In genomic region chr20:324177-325042, GRCh38 we compare ENCODE assay signal across 8 cellular contexts. TPM values are rescaled to one million over a fixed set of nuclear protein-coding genes. Genes with fewer than 3 reads are reported as not detected.
DNase-seq lines count a peak whose midpoint lies in the region; ATAC-seq and TF ChIP-seq lines count a peak whose summit lies in the region.

No MANE protein-coding gene starts in this region.

- ATAC-seq in HG02678 (IDR thresholded peaks at IDR 0.05; ENCODE audit: unreplicated experiment) (peak; percentile 59), left cardiac atrium (peak; percentile 73 to 85), upper lobe of left lung (ENCODE audit: low FRiP score in 2 of 2) (peak; percentile 90 to 93)

- TF ChIP-seq POLR2A in upper lobe of left lung (IDR thresholded peaks at IDR 0.05) = peak in 2 of 4 donors; percentile 21 to 71

- H3K4me3 ChIP-seq in GM12875 (ENCODE audit: low read depth, low read length) (peak overlapping the region; percentile 61), adipocyte (ENCODE audit: low read length) (peak overlapping the region; percentile 94), upper lobe of left lung (peak overlapping the region; percentile 73 to 94 (median 89))

- no peaks in the 10 kb centered on the region for H3K27me3 ChIP-seq in adipocyte (replicated peaks; ENCODE audit: control insufficient read depth, insufficient read depth, low read length)
- peaks cover 0 to 5% (median 0%) of the 10 kb centered on the region in 4 donors for H3K27me3 ChIP-seq in upper lobe of left lung

- no peaks in the 10 kb centered on the region for H3K9me3 ChIP-seq in adipocyte (ENCODE audit: control insufficient read depth, low read length)
- H3K9me3 ChIP-seq in upper lobe of left lung = no peaks in the 10 kb centered on the region

- intact Hi-C loops in left cardiac atrium (cut with DNase I) = no loop called here
- intact Hi-C loops in posterior vena cava (cut with DNase I) = no loop called here

- no peaks in the 10 kb centered on the region for H3K36me3 ChIP-seq in adipocyte (ENCODE audit: control insufficient read depth, insufficient read depth, low read length, severe bottlenecking)
- no peaks in the 10 kb centered on the region for H3K36me3 ChIP-seq in upper lobe of left lung

- H3K9ac ChIP-seq in adipocyte (ENCODE audit: low read length) = peak overlapping the region; percentile 89

- no peak for TF ChIP-seq CTCF in GM12875 (IDR thresholded peaks at IDR 0.05; ENCODE audit: borderline replicate concordance, insufficient read depth, low read depth, low read length)
- TF ChIP-seq CTCF in upper lobe of left lung (IDR thresholded peaks at IDR 0.05) = peak; percentile 9 to 68 (median 37)

- TF ChIP-seq EP300 in upper lobe of left lung (IDR thresholded peaks at IDR 0.05) = peak in 1 of 4 donors; percentile 12

- H3K27ac ChIP-seq in upper lobe of left lung = peak overlapping the region; percentile 88 to 96 (median 90)

- WGBS in upper lobe of left lung, 2 donors = 0 to 1% methylated on average over 17 to 52 of the region's 68 CpGs

- DNase-seq in NCI-H128 (lab: John Stamatoyannopoulos, UW; ENCODE audit: unreplicated experiment) (peak; percentile 72), SW 1271 (lab: John Stamatoyannopoulos, UW) (peak; percentile 89 to 91), adipocyte (ENCODE audit: low read depth) (peak; percentile 95), left cardiac atrium (peak; percentile 94), posterior vena cava (ENCODE audit: low spot score) (peak; percentile 96), upper lobe of left lung (peak; percentile 94 to 99)

- H3K4me1 ChIP-seq in adipocyte (ENCODE audit: control insufficient read depth, insufficient read depth, low read length) (peaks cover 15% of the 10 kb centered on the region), upper lobe of left lung (peaks cover 21 to 54% (median 28%) of the 10 kb centered on the region in 4 donors)

RNA-seq across cellular contexts. Expression of gene SOX12, which starts 0.9 kb away (rescaled TPM):
- 10 to 100 TPM in 1 of 2 donors, 1 to 10 TPM in 1; 8.1 to 11.6 TPM for total RNA-seq in left cardiac atrium
- 1 to 10 TPM; 6.6 to 9.5 TPM for total RNA-seq in posterior vena cava
- 10 to 100 TPM in 2 of 6 donors, 1 to 10 TPM in 4; 3.8 to 13.5 (median 7.6) TPM for total RNA-seq in upper lobe of left lung

RNA-seq across cellular contexts. Expression of gene NRSN2, which starts 22.5 kb away (rescaled TPM):
- total RNA-seq in left cardiac atrium (10 to 100 TPM; 20.6 to 34.9 TPM), posterior vena cava (10 to 100 TPM; 44.2 to 51.0 TPM), upper lobe of left lung (10 to 100 TPM; 13.6 to 30.8 (median 25.6) TPM)

RNA-seq across cellular contexts. Expression of gene ZCCHC3, which starts 27.0 kb away (rescaled TPM):
- total RNA-seq in left cardiac atrium = 10 to 100 TPM; 11.0 to 12.2 TPM
- 10 to 100 TPM; 10.1 to 10.9 TPM for total RNA-seq in posterior vena cava
- total RNA-seq in upper lobe of left lung = 10 to 100 TPM; 14.2 to 18.5 (median 17.3) TPM

RNA-seq across cellular contexts. Expression of gene C20orf96, which starts 33.9 kb away (rescaled TPM):
- 1 to 10 TPM; 5.5 to 7.2 TPM for total RNA-seq in left cardiac atrium
- 1 to 10 TPM; 4.3 to 4.5 TPM for total RNA-seq in posterior vena cava
- 10 to 100 TPM in 3 of 6 donors, 1 to 10 TPM in 3; 3.0 to 31.4 (median 10.3) TPM for total RNA-seq in upper lobe of left lung

RNA-seq across cellular contexts. Expression of gene TRIB3, which starts 56.1 kb away (rescaled TPM):
- total RNA-seq in left cardiac atrium (1 to 10 TPM; 1.4 to 3.4 TPM), posterior vena cava (10 to 100 TPM in 1 of 2 donors, 1 to 10 TPM in 1; 7.8 to 12.6 TPM), upper lobe of left lung (10 to 100 TPM; 11.5 to 39.0 (median 24.7) TPM)

Comparison
In these comparisons a context has a peak if more than half of its experiments do, and no peak if none do; other contexts are left out.
1. Peak in every context shown above with its lines: DNase-seq, ATAC-seq, H3K4me3 ChIP-seq and H3K27ac ChIP-seq.